ENCODE assay signal across 22 cellular contexts in the genomic region with DNA sequence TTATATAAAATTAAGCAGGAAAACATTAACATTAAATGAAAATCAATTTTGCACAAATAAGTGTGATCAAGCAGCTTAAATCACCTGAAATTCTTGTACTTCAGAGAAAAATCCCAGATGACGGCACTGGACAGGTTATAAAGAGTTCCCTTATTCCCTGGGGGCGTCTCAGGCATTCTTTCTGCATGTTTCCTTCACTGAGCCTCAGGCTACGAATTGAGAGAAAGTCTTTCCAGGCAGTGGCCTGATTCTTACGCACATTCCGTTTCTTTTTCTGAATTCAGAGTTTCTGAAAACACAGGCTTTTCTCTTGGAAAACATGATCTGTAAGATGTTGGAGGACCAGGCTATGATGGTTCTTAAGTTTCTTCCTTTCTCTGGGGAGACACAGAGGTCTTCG. TPM values are rescaled to one million over a fixed set of nuclear protein-coding genes. Genes with fewer than 3 reads are reported as not detected.
A peak's percentile ranks its signal among the peaks of the same experiment; 100 is the strongest.
DNase-seq lines count a peak whose midpoint lies in the region; FAIRE-seq and TF ChIP-seq lines count a peak whose summit lies in the region.
"Had no signal": no experiment of that assay in that cellular context is flagged by ENCODE, and none has a peak within 500 bp of the region (broad histone marks: within the 10 kb centered on the region; RNA-seq: fewer than 3 reads in every experiment).

No MANE protein-coding gene starts in this region.

- H3K4ac ChIP-seq in H9 (ENCODE audit: low read depth, low read length) (no peak overlapping the region), mesendoderm (ENCODE audit: low read depth, low read length) (no peak overlapping the region)

- CTCF ChIA-PET in endothelial cell of umbilical vein (lab: Charles Lee) (interaction anchor here (5.9 kb wide), 1 partner anchor 105 kb away, joined by 77 read pairs; no protein-coding TSS in a partner anchor), Calu3 (lab: Charles Lee) (no interaction called here), RWPE1 (lab: Yijun Ruan, JAX) (no interaction called here)

- H3K36me3 Mint-ChIP-seq in H9 (ENCODE audit: insufficient read depth in 1 of 3, low read depth in 3 of 3): peaks cover 27 to 65% (median 48%) of the 10 kb centered on the region in 3 experiments
- H3K36me3 Mint-ChIP-seq in Calu3 (ENCODE audit: insufficient read depth, unreplicated experiment): peaks cover 12% of the 10 kb centered on the region

- H3K23ac ChIP-seq in H9 (ENCODE audit: insufficient read length, low read depth, low read length) (no peak overlapping the region), mesendoderm (ENCODE audit: low read length) (no peak overlapping the region)

- H3K4me3 Mint-ChIP-seq in H9: no peak overlapping the region
- H3K4me3 Mint-ChIP-seq in Calu3 (ENCODE audit: low read depth, unreplicated experiment): no peak overlapping the region
- H3K4me3 Mint-ChIP-seq: CD4-positive, alpha-beta memory T cell had no signal

- H3K27me3 Mint-ChIP-seq in H9 (ENCODE audit: low read depth) (no peaks in the 10 kb centered on the region), Calu3 (ENCODE audit: unreplicated experiment) (no peaks in the 10 kb centered on the region)
- H3K27me3 Mint-ChIP-seq: CD4-positive, alpha-beta memory T cell had no signal

- no peak overlapping the region for H2BK12ac ChIP-seq in H9 (ENCODE audit: insufficient read length, low read depth, low read length)

- H3K27me3 ChIP-seq in H9 (ENCODE audit: insufficient read depth, low read length) (no peaks in the 10 kb centered on the region), endothelial cell of umbilical vein (ENCODE audit: control insufficient read depth in 2 of 2, insufficient read depth in 2 of 2, low read length in 2 of 2) (no peaks in the 10 kb centered on the region), mesendoderm (ENCODE audit: insufficient read depth, low read length, poor library complexity) (no peaks in the 10 kb centered on the region), smooth muscle cell (ENCODE audit: low read depth) (no peaks in the 10 kb centered on the region)
- H3K27me3 ChIP-seq: BLaER1 treated with 17β-estradiol and CSF1 and Interleukin-3, amounts not matched to agents 10 nM and 100 nM had no signal

- no CpG with 5 or more reads among the region's 6 CpGs for WGBS in H9 (ENCODE audit: extremely low coverage, insufficient read length, low lambda C conversion rate)
- no CpG with 5 or more reads among the region's 6 CpGs for WGBS in mesendoderm (ENCODE audit: extremely low coverage, insufficient coverage, low lambda C conversion rate)
- 68% methylated on average over 6 of the region's 6 CpGs for WGBS in smooth muscle cell (ENCODE audit: low lambda C conversion rate)

- H3K18ac ChIP-seq in H9 (ENCODE audit: insufficient read length, low read depth, low read length): no peak overlapping the region
- no peak overlapping the region for H3K18ac ChIP-seq in mesendoderm (ENCODE audit: low read length)

- H3K4me1 Mint-ChIP-seq in H9: peaks cover 14 to 37% of the 10 kb centered on the region in 2 experiments
- peaks cover 12% of the 10 kb centered on the region for H3K4me1 Mint-ChIP-seq in Calu3 (ENCODE audit: low read depth, unreplicated experiment)

- H4K8ac ChIP-seq in H9 (replicated peaks; ENCODE audit: insufficient read length, low read depth, low read length) (no peak overlapping the region), mesendoderm (ENCODE audit: low read depth, low read length) (no peak overlapping the region)

- H3K36me3 ChIP-seq in endothelial cell of umbilical vein (ENCODE audit: control insufficient read depth in 2 of 2, extremely low read depth in 1 of 2, insufficient read depth in 2 of 2, low read length in 2 of 2) (peaks cover 2 to 8% of the 10 kb centered on the region in 2 experiments), mesendoderm (ENCODE audit: control insufficient read depth, insufficient read depth, low read length) (no peaks in the 10 kb centered on the region), smooth muscle cell (ENCODE audit: low read depth) (peaks cover 23% of the 10 kb centered on the region)

- no peaks in the 10 kb centered on the region for H3K9me1 ChIP-seq in endothelial cell of umbilical vein (replicated peaks; ENCODE audit: control insufficient read depth, extremely low read depth, insufficient read depth, low read length)

- BruUV-seq in endothelial cell of umbilical vein (replicated peaks; lab: Mats Ljungman, UMichigan) (TSS peak; percentile 25), Calu3 (replicated peaks; lab: Mats Ljungman, UMichigan) (no TSS peak)

- H3K9me3 ChIP-seq in H9 (ENCODE audit: control insufficient read depth, low read depth, low read length): no peaks in the 10 kb centered on the region
- H3K9me3 ChIP-seq in endothelial cell of umbilical vein (replicated peaks; ENCODE audit: control insufficient read depth, insufficient read depth, low read length): no peaks in the 10 kb centered on the region
- no peaks in the 10 kb centered on the region for H3K9me3 ChIP-seq in smooth muscle cell (replicated peaks; ENCODE audit: low read depth)
- H3K9me3 ChIP-seq: Caco-2 had no signal

- H3K23me2 ChIP-seq in H9 (ENCODE audit: insufficient read length, low read depth, low read length, poor library complexity, severe bottlenecking): peaks cover 4% of the 10 kb centered on the region

- H4K5ac ChIP-seq in H9 (ENCODE audit: insufficient read length, low read depth, low read length) (no peak overlapping the region), mesendoderm (ENCODE audit: low read length) (no peak overlapping the region)

- no peak overlapping the region for H3K9ac ChIP-seq in H9 (ENCODE audit: extremely low read depth, insufficient read length, low read length)
- H3K9ac ChIP-seq in endothelial cell of umbilical vein (replicated peaks; ENCODE audit: extremely low read depth, insufficient read depth, low read length): no peak overlapping the region
- H3K9ac ChIP-seq in mesendoderm (ENCODE audit: low read length): no peak overlapping the region
- H3K9ac ChIP-seq in smooth muscle cell (ENCODE audit: low read depth): no peak overlapping the region

- TF ChIP-seq CTCF in H9 (conservative IDR thresholded peaks at IDR 0.05) (no peak), endothelial cell of umbilical vein (IDR thresholded peaks at IDR 0.05; ENCODE audit: extremely low read depth in 1 of 2, insufficient read depth in 1 of 2, low read depth in 1 of 2, low read length in 2 of 2) (no peak), smooth muscle cell (IDR thresholded peaks at IDR 0.05; ENCODE audit: borderline replicate concordance, insufficient read depth, poor library complexity, severe bottlenecking) (no peak), Calu3 (IDR thresholded peaks at IDR 0.05; ENCODE audit: unreplicated experiment) (no peak), RWPE1 (conservative IDR thresholded peaks at IDR 0.05; ENCODE audit: low read depth) (no peak)

- no peaks in the 10 kb centered on the region for H3K79me2 ChIP-seq in H9 (ENCODE audit: insufficient read depth, low read length)
- H3K79me2 ChIP-seq in endothelial cell of umbilical vein (ENCODE audit: control insufficient read depth, insufficient read depth, low read length): no peaks in the 10 kb centered on the region
- no peaks in the 10 kb centered on the region for H3K79me2 ChIP-seq in mesendoderm (ENCODE audit: control insufficient read depth, insufficient read depth, low read length)
- no peaks in the 10 kb centered on the region for H3K79me2 ChIP-seq in smooth muscle cell (ENCODE audit: low read depth)

- H4K20me1 ChIP-seq in H9 (ENCODE audit: control insufficient read depth, insufficient read depth, insufficient read length): no peaks in the 10 kb centered on the region
- no peaks in the 10 kb centered on the region for H4K20me1 ChIP-seq in endothelial cell of umbilical vein (replicated peaks; ENCODE audit: control insufficient read depth, extremely low read depth, insufficient read depth, low read length)
- peaks cover 7% of the 10 kb centered on the region for H4K20me1 ChIP-seq in smooth muscle cell (ENCODE audit: low read depth)

- H4K91ac ChIP-seq in H9 (ENCODE audit: insufficient read length, low read depth, low read length): no peak overlapping the region

- intact Hi-C loops in endothelial cell of umbilical vein (cut with micrococcal nuclease) (loop anchor here (5.0 kb wide), 1 partner anchor 71 kb away; no protein-coding TSS in a partner anchor), Calu3 (cut with micrococcal nuclease; ENCODE audit: unreplicated experiment) (no loop called here)

- H2BK5ac ChIP-seq in H9 (ENCODE audit: insufficient read length, low read length) (no peak overlapping the region), mesendoderm (ENCODE audit: low read length) (no peak overlapping the region)

- peaks cover 12 to 15% of the 10 kb centered on the region in 2 experiments for H3K9me3 Mint-ChIP-seq in H9
- H3K9me3 Mint-ChIP-seq in Calu3 (ENCODE audit: low read depth, unreplicated experiment): peaks cover 8% of the 10 kb centered on the region

- no peak for TF ChIP-seq POLR2A in endothelial cell of umbilical vein (IDR thresholded peaks at IDR 0.05; ENCODE audit: low read depth, low read length)

- no peak overlapping the region for H3T11ph ChIP-seq in H9 (ENCODE audit: low read length)

- H3K14ac ChIP-seq in H9 (ENCODE audit: insufficient read depth, low read length): no peak overlapping the region

- H3K27ac ChIP-seq in H9 (ENCODE audit: insufficient read length, low read depth, low read length): no peak overlapping the region
- no peak overlapping the region for H3K27ac ChIP-seq in endothelial cell of umbilical vein (ENCODE audit: insufficient read depth, low read depth, low read length)
- H3K27ac ChIP-seq in mesendoderm (ENCODE audit: low read depth, low read length): no peak overlapping the region
- peak overlapping the region; percentile 19 for H3K27ac ChIP-seq in smooth muscle cell (ENCODE audit: low read depth)
- H3K27ac ChIP-seq in RWPE1: no peak overlapping the region; the same call in 1 of the 2 replicates
- H3K27ac ChIP-seq: BLaER1 treated with 17β-estradiol and CSF1 and Interleukin-3, amounts not matched to agents 10 nM and 100 nM; SK-N-MC had no signal

- H2AK5ac ChIP-seq in H9 (ENCODE audit: insufficient read length, low read length) (no peak overlapping the region), mesendoderm (ENCODE audit: low read length) (no peak overlapping the region)

- no peak overlapping the region for H2BK15ac ChIP-seq in H9 (ENCODE audit: low read depth, low read length)
- no peak overlapping the region for H2BK15ac ChIP-seq in mesendoderm (replicated peaks; ENCODE audit: low read depth)

- H3F3A ChIP-seq in smooth muscle cell (ENCODE audit: low read depth): no peaks in the 10 kb centered on the region

- no peak for DNase-seq in H9
- DNase-seq in endothelial cell of umbilical vein (ENCODE audit: low read depth, low spot score): no peak
- DNase-seq in mesendoderm: peak; percentile 50
- no peak for DNase-seq in smooth muscle cell (lab: John Stamatoyannopoulos, UW; ENCODE audit: unreplicated experiment)
- no peak for DNase-seq in NCI-H69 (lab: John Stamatoyannopoulos, UW)
- no peak for DNase-seq in Calu3
- DNase-seq in RWPE1 (ENCODE audit: low spot score): no peak
- no peak for DNase-seq in central memory CD4-positive, alpha-beta T cell
- DNase-seq: Caco-2; CD4-positive, alpha-beta memory T cell; KG1; NCI-H1105 treated with DMSO at 0.1 percent for 48 hours; NCI-H2081; NCI-H2171 treated with DMSO at 0.1 percent for 48 hours; NCI-H524 treated with DMSO at 0.1 percent for 48 hours; OCI-M1; SHP77 had no signal

- dilution Hi-C loops in endothelial cell of umbilical vein (cut with MboI; ENCODE audit: extremely low pct_ligation_motif_present, low sequenced_read_pairs): no loop called here

- H3K4me3 ChIP-seq in endothelial cell of umbilical vein (replicated peaks in 1 of 3; ENCODE audit: insufficient read depth in 1 of 3, low read depth in 1 of 3, low read length in 3 of 3) (no peak overlapping the region), mesendoderm (ENCODE audit: low read length) (no peak overlapping the region), smooth muscle cell (no peak overlapping the region)
- H3K4me3 ChIP-seq: BLaER1 treated with 17β-estradiol and CSF1 and Interleukin-3, amounts not matched to agents 10 nM and 100 nM; SK-N-MC had no signal

- no peaks in the 10 kb centered on the region for H3K79me1 ChIP-seq in H9 (ENCODE audit: insufficient read depth, low read depth, low read length, poor library complexity, severe bottlenecking)
- H3K79me1 ChIP-seq in mesendoderm (ENCODE audit: low read length): no peaks in the 10 kb centered on the region

- FAIRE-seq in endothelial cell of umbilical vein (lab: Jason Lieb, UNC): no peak
- FAIRE-seq: GM19239, HTR-8/SVneo, RCC 7860 had no signal

- no peak overlapping the region for H2BK20ac ChIP-seq in H9 (ENCODE audit: low read depth, low read length, poor library complexity, severe bottlenecking)

- peaks cover 6% of the 10 kb centered on the region; the same call in 1 of the 2 replicates for H3K4me1 ChIP-seq in H9 (ENCODE audit: insufficient read depth, low read length)
- peaks cover 14% of the 10 kb centered on the region for H3K4me1 ChIP-seq in endothelial cell of umbilical vein (ENCODE audit: control insufficient read depth, extremely low read depth, insufficient read depth, low read length)
- no peaks in the 10 kb centered on the region for H3K4me1 ChIP-seq in mesendoderm (ENCODE audit: control insufficient read depth, low read depth, low read length)
- peaks cover 12% of the 10 kb centered on the region for H3K4me1 ChIP-seq in smooth muscle cell (ENCODE audit: low read depth)
- H3K4me1 ChIP-seq: Caco-2 had no signal

- no peak overlapping the region for H2BK120ac ChIP-seq in H9 (ENCODE audit: low read depth, low read length, poor library complexity, severe bottlenecking)
- no peak overlapping the region for H2BK120ac ChIP-seq in mesendoderm (ENCODE audit: low read depth, low read length)

- H3K4me2 ChIP-seq in H9 (ENCODE audit: insufficient read depth, insufficient read length, low read length) (no peak overlapping the region), endothelial cell of umbilical vein (ENCODE audit: insufficient read depth, low read length) (no peak overlapping the region), mesendoderm (ENCODE audit: low read length) (no peak overlapping the region), smooth muscle cell (no peak overlapping the region)

- no peak overlapping the region for H3K56ac ChIP-seq in H9 (ENCODE audit: insufficient read length, low read depth, low read length)
- H3K56ac ChIP-seq in mesendoderm (ENCODE audit: low read length): no peak overlapping the region

- H2AFZ ChIP-seq in H9 (ENCODE audit: low read length) (no peak overlapping the region), endothelial cell of umbilical vein (ENCODE audit: low read depth, low read length) (no peak overlapping the region), smooth muscle cell (ENCODE audit: low read depth) (no peak overlapping the region)

- POLR2A ChIA-PET in endothelial cell of umbilical vein (lab: Charles Lee): no interaction called here
- POLR2A ChIA-PET in RWPE1 (lab: Yijun Ruan, JAX; ENCODE audit: low non-redundant PET): no interaction called here

- peak overlapping the region in 2 of 3 experiments; percentile 22 to 68; a peak in 2 of 7 replicates for H3K27ac Mint-ChIP-seq in H9
- H3K27ac Mint-ChIP-seq in Calu3 (ENCODE audit: unreplicated experiment): no peak overlapping the region

RNA-seq across cellular contexts. Expression of gene PITPNM3, which starts 22.1 kb away (rescaled TPM):
- 2.7 and 3.4 TPM in 2 replicates for total RNA-seq in H9 (2021)
- total RNA-seq in endothelial cell of umbilical vein: 0.76 and 1.9 TPM in 2 replicates
- polyA plus RNA-seq in endothelial cell of umbilical vein: 1.0 and 1.1 TPM in 2 replicates
- polyA plus RNA-seq in endothelial cell of umbilical vein (2011; cell fraction: cytosol; rRNA removed): 0.81 and 1.1 TPM in 2 replicates
- polyA plus RNA-seq in endothelial cell of umbilical vein (2011; cell fraction: nucleus; rRNA removed): 3.0 and 3.9 TPM in 2 replicates
- 0.30 and 0.40 TPM in 2 replicates for polyA plus RNA-seq in endothelial cell of umbilical vein (2012)
- polyA minus RNA-seq in endothelial cell of umbilical vein: 0.85 and 1.1 TPM in 2 replicates
- 17.0 TPM for polyA minus RNA-seq in endothelial cell of umbilical vein (2011; cell fraction: cytosol; rRNA and poly(A)+ RNA removed)
- 1.3 and 1.9 TPM in 2 replicates for polyA minus RNA-seq in endothelial cell of umbilical vein (2011; cell fraction: nucleus; rRNA and poly(A)+ RNA removed)
- polyA plus RNA-seq in mesendoderm (2013, experiment 1 of 2): 0.42 TPM
- polyA plus RNA-seq in mesendoderm (2013, experiment 2 of 2): 0.31 TPM
- total RNA-seq in smooth muscle cell: 2.6 and 3.9 TPM in 2 replicates
- 2.4 and 3.7 TPM in 2 replicates for polyA plus RNA-seq in smooth muscle cell
- 10.3 and 10.7 TPM in 2 replicates for total RNA-seq in Calu3 (2022)
